In the genomic region with DNA sequence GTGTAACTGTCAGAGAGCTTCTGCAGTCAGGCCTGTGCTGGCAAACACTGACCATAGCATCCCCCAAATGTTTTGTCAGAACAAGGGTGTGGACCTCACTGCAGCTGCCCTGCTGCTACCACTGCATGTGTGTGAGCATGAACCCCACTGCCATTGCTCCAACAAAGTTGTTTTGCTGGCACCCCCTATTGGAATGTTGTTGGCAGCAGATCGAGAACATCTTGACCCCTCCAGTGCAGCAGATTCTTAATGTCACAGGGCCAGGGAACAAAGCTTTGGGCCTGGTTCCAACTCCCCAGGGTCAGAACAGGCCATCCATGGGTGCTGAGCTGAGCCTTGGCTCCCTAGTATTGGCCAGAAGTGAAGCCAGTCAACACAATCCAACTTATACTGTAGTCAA, we compare ENCODE assay signal across 19 cellular contexts.
"Had no signal": no experiment of that assay in that cellular context is flagged by ENCODE, and none has a peak within 500 bp of the region (broad histone marks: within the 10 kb centered on the region; RNA-seq: fewer than 3 reads in every experiment).

No MANE protein-coding gene starts in this region.

- H3K4me3 Mint-ChIP-seq: memory B cell; naive thymus-derived CD4-positive, alpha-beta T cell had no signal

- H3K4me1 Mint-ChIP-seq: memory B cell; naive thymus-derived CD4-positive, alpha-beta T cell had no signal

- H3K27ac ChIP-seq: coronary artery, dorsolateral prefrontal cortex, esophagus muscularis mucosa, foreskin keratinocyte, heart right ventricle, left lung, lower lobe of right lung had no signal

- DNase-seq: dermis blood vessel endothelial cell; dorsolateral prefrontal cortex; effector CD4-positive, alpha-beta T cell; effector memory CD4-positive, alpha-beta T cell; foreskin keratinocyte; glutamatergic neuron; head of caudate nucleus; heart right ventricle; hippocampal formation; left cardiac atrium; left lung; left ventricle myocardium superior; lower lobe of right lung; mesendoderm; midbrain; naive thymus-derived CD4-positive, alpha-beta T cell had no signal

- H3K27me3 Mint-ChIP-seq: memory B cell; naive thymus-derived CD4-positive, alpha-beta T cell had no signal

- ATAC-seq: foreskin keratinocyte; heart right ventricle; left cardiac atrium; left lung; left ventricle myocardium superior; lower lobe of right lung; naive thymus-derived CD4-positive, alpha-beta T cell had no signal

- H3K36me3 Mint-ChIP-seq: memory B cell; naive thymus-derived CD4-positive, alpha-beta T cell had no signal

- H3K4me3 ChIP-seq: coronary artery, dorsolateral prefrontal cortex, esophagus muscularis mucosa, heart right ventricle, left lung, lower lobe of right lung had no signal

- H3K4me1 ChIP-seq: esophagus muscularis mucosa, foreskin keratinocyte, heart right ventricle, left lung, lower lobe of right lung had no signal

- H3K27ac Mint-ChIP-seq: memory B cell; naive thymus-derived CD4-positive, alpha-beta T cell had no signal

- H3K36me3 ChIP-seq: esophagus muscularis mucosa, heart right ventricle, left lung, lower lobe of right lung had no signal

- H3K27me3 ChIP-seq: dorsolateral prefrontal cortex, esophagus muscularis mucosa, foreskin keratinocyte, heart right ventricle, left lung had no signal
